In the genomic region with DNA sequence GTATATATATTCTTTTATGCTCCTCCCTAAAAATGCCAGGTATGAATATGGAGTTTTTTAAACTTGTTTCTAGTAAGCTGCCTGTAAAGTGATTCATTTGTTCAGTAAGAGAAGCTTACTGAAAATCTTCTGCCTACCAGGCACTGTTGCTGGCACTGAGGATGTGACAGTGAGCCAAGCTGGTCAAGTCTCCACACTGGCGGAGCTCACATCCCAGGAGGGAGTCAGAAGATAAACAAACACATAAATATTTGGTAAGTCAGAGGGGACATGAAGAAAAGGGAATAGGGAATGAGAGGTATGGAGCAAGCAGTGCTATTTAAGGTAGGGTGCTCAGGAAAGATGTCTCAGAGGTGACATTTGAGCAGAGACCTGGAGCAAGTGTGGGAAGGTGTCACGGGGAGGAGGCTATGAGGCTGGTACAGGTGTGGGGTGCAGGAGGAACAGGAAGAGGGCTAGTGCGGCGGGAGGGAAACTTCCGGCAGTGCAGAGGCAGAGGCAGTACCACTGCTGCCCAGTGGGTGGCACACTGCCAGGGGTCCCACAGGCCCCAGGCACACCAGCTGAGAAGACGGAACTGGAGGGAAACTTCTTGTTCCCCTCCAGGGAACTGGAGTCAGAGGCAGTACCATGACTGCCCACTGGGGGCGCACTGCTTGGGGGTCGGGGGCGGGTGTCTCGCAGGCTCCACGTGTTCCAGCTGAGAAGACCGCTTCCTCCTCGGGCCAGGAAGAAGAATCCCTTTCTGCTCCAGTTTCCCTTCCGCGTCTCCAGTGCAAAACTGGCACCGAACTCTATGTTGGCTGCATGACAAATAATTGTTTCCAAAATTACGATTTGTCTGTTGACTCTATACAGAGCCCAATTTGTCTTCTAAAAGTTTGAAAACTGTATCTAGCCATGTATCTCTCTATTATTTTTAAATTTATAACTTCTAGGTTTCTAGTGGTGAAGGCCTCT, we compare ENCODE assay signal across 8 cellular contexts.
A peak's percentile ranks its signal among the peaks of the same experiment; 100 is the strongest.
DNase-seq lines count a peak whose midpoint lies in the region; ATAC-seq and TF ChIP-seq lines count a peak whose summit lies in the region.

No MANE protein-coding gene starts in this region.

- CTCF ChIA-PET in BJ (lab: Yijun Ruan, JAX), result interaction anchor here (0.6 to 2.0 kb wide), 3 partner anchors 11 to 38 kb away, joined by 3 to 4 read pairs (median 4); no protein-coding TSS in a partner anchor

- peak; percentile 69 for TF ChIP-seq CTCF in BJ (IDR thresholded peaks at IDR 0.05; ENCODE audit: insufficient read depth, low read depth, low read length)
- peak; percentile 43 for TF ChIP-seq CTCF in HL-60 (IDR thresholded peaks at IDR 0.05; ENCODE audit: insufficient read depth, low read length)
- TF ChIP-seq CTCF in astrocyte of the spinal cord (IDR thresholded peaks at IDR 0.05; ENCODE audit: low read depth, low read length), result peak; percentile 70
- TF ChIP-seq CTCF in neural crest cell (conservative IDR thresholded peaks at IDR 0.05), result peak; percentile 72

- H3K4me3 Mint-ChIP-seq in neural crest cell, result no peak overlapping the region
- H3K4me3 Mint-ChIP-seq in activated T-helper 1 cell treated with anti-CD3 and anti-CD28 coated beads, Interleukin-12 subunit alpha, Interleukin-12 subunit beta, Interleukin-2, Interleukin-4 antibody, amounts not matched to agents 30 ng/mL and 10 ng/mL and 1 ng/mL, durations not matched to agents 14 hours and 24 hours and 36 hours, result no peak overlapping the region

- in situ Hi-C loops in astrocyte of the spinal cord (cut with HindIII; ENCODE audit: low sequenced_read_pairs), result no loop called here

- no peak for DNase-seq in BJ (ENCODE audit: low read depth)
- peak; percentile 25 to 77 for DNase-seq in HL-60 (ENCODE audit: low read depth in 1 of 2, low spot score in 1 of 2)
- no peak for DNase-seq in astrocyte of the spinal cord (ENCODE audit: low read depth, low spot score)
- peak; percentile 36 for DNase-seq in neural crest cell (ENCODE audit: low read depth, low spot score)
- no peak for DNase-seq in middle frontal gyrus (ENCODE audit: extremely low spot score, low spot score)
- DNase-seq in activated T-helper 1 cell treated with anti-CD3 and anti-CD28 coated beads, Interleukin-12 subunit alpha, Interleukin-12 subunit beta, Interleukin-2, Interleukin-4 antibody, amounts not matched to agents 30 ng/mL and 10 ng/mL and 1 ng/mL, durations not matched to agents 14 hours and 24 hours and 36 hours (ENCODE audit: low spot score), result no peak
- DNase-seq in DMS153 treated with DMSO at 0.1 percent for 48 hours (lab: John Stamatoyannopoulos, UW; ENCODE audit: unreplicated experiment), result no peak

- H3K36me3 ChIP-seq in BJ (ENCODE audit: control insufficient read depth, insufficient read depth, low read length), result no peaks in the 10 kb centered on the region

- H3K36me3 Mint-ChIP-seq in neural crest cell (ENCODE audit: low read depth), result peaks cover under 1% of the 10 kb centered on the region
- no peaks in the 10 kb centered on the region for H3K36me3 Mint-ChIP-seq in activated T-helper 1 cell treated with anti-CD3 and anti-CD28 coated beads, Interleukin-12 subunit alpha, Interleukin-12 subunit beta, Interleukin-2, Interleukin-4 antibody, amounts not matched to agents 30 ng/mL and 10 ng/mL and 1 ng/mL, durations not matched to agents 14 hours and 24 hours and 36 hours (ENCODE audit: low read depth)

- H3K9me3 Mint-ChIP-seq in neural crest cell, result peaks cover 10% of the 10 kb centered on the region
- H3K9me3 Mint-ChIP-seq in activated T-helper 1 cell treated with anti-CD3 and anti-CD28 coated beads, Interleukin-12 subunit alpha, Interleukin-12 subunit beta, Interleukin-2, Interleukin-4 antibody, amounts not matched to agents 30 ng/mL and 10 ng/mL and 1 ng/mL, durations not matched to agents 14 hours and 24 hours and 36 hours, result no peaks in the 10 kb centered on the region

- peak; percentile 68 for ATAC-seq in GM18861 (IDR thresholded peaks at IDR 0.05; ENCODE audit: unreplicated experiment)

- no peaks in the 10 kb centered on the region for H3K27me3 ChIP-seq in BJ (ENCODE audit: control insufficient read depth, insufficient read depth, low read length)
- H3K27me3 ChIP-seq in HL-60 (ENCODE audit: insufficient read depth, poor library complexity, severe bottlenecking), result no peaks in the 10 kb centered on the region

- peaks cover under 1% of the 10 kb centered on the region for H3K4me1 Mint-ChIP-seq in neural crest cell
- no peaks in the 10 kb centered on the region for H3K4me1 Mint-ChIP-seq in activated T-helper 1 cell treated with anti-CD3 and anti-CD28 coated beads, Interleukin-12 subunit alpha, Interleukin-12 subunit beta, Interleukin-2, Interleukin-4 antibody, amounts not matched to agents 30 ng/mL and 10 ng/mL and 1 ng/mL, durations not matched to agents 14 hours and 24 hours and 36 hours (ENCODE audit: low read depth)

- H3K27ac ChIP-seq in HL-60 (replicated peaks), result no peak overlapping the region

- intact Hi-C loops in activated T-helper 1 cell treated with anti-CD3 and anti-CD28 coated beads, Interleukin-12 subunit alpha, Interleukin-12 subunit beta, Interleukin-2, Interleukin-4 antibody, amounts not matched to agents 30 ng/mL and 10 ng/mL and 1 ng/mL, durations not matched to agents 14 hours and 24 hours and 36 hours (cut with micrococcal nuclease), result no loop called here

- no peak overlapping the region for H3K4me3 ChIP-seq in BJ (ENCODE audit: low read depth, low read length)
- H3K4me3 ChIP-seq in HL-60 (replicated peaks; ENCODE audit: insufficient read depth, low read length), result no peak overlapping the region
- no peak overlapping the region for H3K4me3 ChIP-seq in astrocyte of the spinal cord (ENCODE audit: low read depth, low read length)

- POLR2A ChIA-PET in BJ (lab: Charles Lee), result no interaction called here

- H3K27ac Mint-ChIP-seq in neural crest cell (ENCODE audit: unreplicated experiment), result no peak overlapping the region
- no peak overlapping the region for H3K27ac Mint-ChIP-seq in activated T-helper 1 cell treated with anti-CD3 and anti-CD28 coated beads, Interleukin-12 subunit alpha, Interleukin-12 subunit beta, Interleukin-2, Interleukin-4 antibody, amounts not matched to agents 30 ng/mL and 10 ng/mL and 1 ng/mL, durations not matched to agents 14 hours and 24 hours and 36 hours

- no peaks in the 10 kb centered on the region for H3K27me3 Mint-ChIP-seq in neural crest cell (ENCODE audit: low read depth)
- no peaks in the 10 kb centered on the region for H3K27me3 Mint-ChIP-seq in activated T-helper 1 cell treated with anti-CD3 and anti-CD28 coated beads, Interleukin-12 subunit alpha, Interleukin-12 subunit beta, Interleukin-2, Interleukin-4 antibody, amounts not matched to agents 30 ng/mL and 10 ng/mL and 1 ng/mL, durations not matched to agents 14 hours and 24 hours and 36 hours (ENCODE audit: insufficient read depth)

Comparison
In these comparisons a context has a peak if more than half of its experiments do, and no peak if none do; other contexts are left out.
1. DNase-seq: peak in HL-60 (2 of 2) and neural crest cell (single experiment); none in BJ (single experiment), astrocyte of the spinal cord (single experiment), middle frontal gyrus (single experiment), activated T-helper 1 cell treated with anti-CD3 and anti-CD28 coated beads, Interleukin-12 subunit alpha, Interleukin-12 subunit beta, Interleukin-2, Interleukin-4 antibody, amounts not matched to agents 30 ng/mL and 10 ng/mL and 1 ng/mL, durations not matched to agents 14 hours and 24 hours and 36 hours (single experiment) and DMS153 treated with DMSO at 0.1 percent for 48 hours (single experiment).
2. Peak in every context shown above with its lines, with median percentiles within 50 percentile points of each other: CTCF ChIP-seq.